ENCODE assay signal across 30 cellular contexts in genomic region chr1:190175320-190175719, GRCh38.
"Had no signal": no experiment of that assay in that cellular context is flagged by ENCODE, and none has a peak within 500 bp of the region (broad histone marks: within the 10 kb centered on the region; RNA-seq: fewer than 3 reads in every experiment).

No MANE protein-coding gene starts in this region.

- H3K4me3 Mint-ChIP-seq: activated naive CD8-positive, alpha-beta T cell treated with anti-CD3 and anti-CD28 coated beads for 36 hours; nephron progenitor cell; stimulated activated naive B cell treated with anti-CD40 and anti-IgM and Interleukin-4, amounts not matched to agents 10 μg/mL and 1 μg/mL and 100 μg/mL, for 72 hours had no signal

- H3K36me3 Mint-ChIP-seq: activated naive CD8-positive, alpha-beta T cell treated with anti-CD3 and anti-CD28 coated beads for 36 hours; stimulated activated naive B cell treated with anti-CD40 and anti-IgM and Interleukin-4, amounts not matched to agents 10 μg/mL and 1 μg/mL and 100 μg/mL, for 72 hours had no signal

- H3K27me3 ChIP-seq: gastroesophageal sphincter, hepatocyte, neutrophil, pancreas, stomach, thyroid gland, upper lobe of left lung had no signal

- H3K4me1 Mint-ChIP-seq: activated naive CD8-positive, alpha-beta T cell treated with anti-CD3 and anti-CD28 coated beads for 36 hours; nephron progenitor cell; stimulated activated naive B cell treated with anti-CD40 and anti-IgM and Interleukin-4, amounts not matched to agents 10 μg/mL and 1 μg/mL and 100 μg/mL, for 72 hours had no signal

- H3K27ac Mint-ChIP-seq: activated naive CD8-positive, alpha-beta T cell treated with anti-CD3 and anti-CD28 coated beads for 36 hours; nephron progenitor cell; stimulated activated naive B cell treated with anti-CD40 and anti-IgM and Interleukin-4, amounts not matched to agents 10 μg/mL and 1 μg/mL and 100 μg/mL, for 72 hours had no signal

- FAIRE-seq: bronchial epithelial cell, endothelial cell of umbilical vein, keratinocyte, pancreas, small intestine had no signal

- H3K79me2 ChIP-seq: hepatocyte had no signal

- H3K9me3 ChIP-seq: gastroesophageal sphincter, neutrophil, pancreas, prostate gland, stomach, thyroid gland, upper lobe of left lung had no signal

- H3K9me3 Mint-ChIP-seq: activated naive CD8-positive, alpha-beta T cell treated with anti-CD3 and anti-CD28 coated beads for 36 hours; nephron progenitor cell; stimulated activated naive B cell treated with anti-CD40 and anti-IgM and Interleukin-4, amounts not matched to agents 10 μg/mL and 1 μg/mL and 100 μg/mL, for 72 hours had no signal

- ATAC-seq: activated CD4-positive, CD25-positive, alpha-beta regulatory T cell treated with anti-CD3 and anti-CD28 coated beads, Interleukin-2, amount 50 U/mL, for 24 hours; gastroesophageal sphincter; left cardiac atrium; left ventricle myocardium superior; pancreas; sciatic nerve; stimulated activated naive B cell treated with anti-CD40 and anti-IgM and Interleukin-4, amounts not matched to agents 10 μg/mL and 1 μg/mL and 100 μg/mL, for 72 hours had no signal

- H3K4me1 ChIP-seq: gastroesophageal sphincter, pancreas, prostate gland, stomach, thyroid gland, upper lobe of left lung had no signal

- H3K27ac ChIP-seq: coronary artery, gastroesophageal sphincter, hepatocyte, neutrophil, pancreas, prostate gland, stomach, thyroid gland, upper lobe of left lung, WERI-Rb-1 had no signal

- H3K4me2 ChIP-seq: hepatocyte had no signal

- H3K4me3 ChIP-seq: coronary artery, gastroesophageal sphincter, hepatocyte, pancreas, prostate gland, stomach, thyroid gland, upper lobe of left lung had no signal

- H3K36me3 ChIP-seq: gastroesophageal sphincter, neutrophil, pancreas, prostate gland, stomach, thyroid gland, upper lobe of left lung, WERI-Rb-1 had no signal

- H3K27me3 Mint-ChIP-seq: activated naive CD8-positive, alpha-beta T cell treated with anti-CD3 and anti-CD28 coated beads for 36 hours; stimulated activated naive B cell treated with anti-CD40 and anti-IgM and Interleukin-4, amounts not matched to agents 10 μg/mL and 1 μg/mL and 100 μg/mL, for 72 hours had no signal

- H2AFZ ChIP-seq: hepatocyte had no signal

- DNase-seq: activated CD4-positive, alpha-beta T cell treated with anti-CD3 and anti-CD28 coated beads for 48 hours; activated CD4-positive, alpha-beta T cell treated with anti-CD3 and anti-CD28 coated beads, Interleukin-2, amount 50 U/mL, for 48 hours; activated CD8-positive, alpha-beta memory T cell treated with anti-CD3 and anti-CD28 coated beads for 24 hours; activated effector memory CD4-positive, alpha-beta T cell treated with Interleukin-2 at 50 U/mL for 16 hours; activated naive CD4-positive, alpha-beta T cell treated with Interleukin-2 at 50 U/mL for 16 hours; activated naive CD8-positive, alpha-beta T cell treated with anti-CD3 and anti-CD28 coated beads for 36 hours; amniotic stem cell; left cardiac atrium; left ventricle myocardium superior; nephron progenitor cell; pancreas; retina; small intestine; stimulated activated CD4-positive, alpha-beta T cell treated with anti-CD3 and anti-CD28 coated beads, Interleukin-1b, Interleukin-23, amount 100 ng/mL, for 48 hours; stimulated activated CD4-positive, alpha-beta T cell treated with anti-CD3 and anti-CD28 coated beads, Interleukin-4, amount 100 ng/mL, for 4 hours; stimulated activated naive B cell treated with anti-CD40 and anti-IgM and Interleukin-4, amounts not matched to agents 10 μg/mL and 1 μg/mL and 100 μg/mL, for 72 hours; stomach; thyroid gland; upper lobe of left lung; WERI-Rb-1 had no signal
